In the genomic region with DNA sequence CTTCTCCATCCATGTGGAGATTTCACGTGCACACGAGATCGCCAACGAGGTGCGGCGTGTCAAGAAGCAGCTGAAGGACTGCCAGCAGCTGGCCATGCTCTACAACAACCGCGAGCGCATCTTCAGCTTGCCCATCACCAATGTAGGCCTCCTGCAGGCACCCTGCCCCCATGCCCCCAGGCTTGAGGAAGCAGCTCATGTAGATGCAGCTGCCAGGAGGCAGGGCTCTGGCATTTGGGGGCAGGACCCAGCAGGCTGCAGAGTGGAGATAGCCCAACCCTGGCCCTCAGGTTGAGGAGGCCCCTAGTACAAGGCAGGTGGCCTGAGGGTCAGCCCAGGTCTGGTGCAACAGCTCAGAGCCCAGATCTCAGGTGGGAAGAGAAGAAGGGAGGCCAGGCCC, we compare ENCODE assay signal across 30 cellular contexts. TPM values are rescaled to one million over a fixed set of nuclear protein-coding genes. Genes with fewer than 3 reads are reported as not detected.
DNase-seq lines count a peak whose midpoint lies in the region; ATAC-seq, FAIRE-seq and TF ChIP-seq lines count a peak whose summit lies in the region.
"Had no signal": no experiment of that assay in that cellular context is flagged by ENCODE, and none has a peak within 500 bp of the region (broad histone marks: within the 10 kb centered on the region; RNA-seq: fewer than 3 reads in every experiment).

No MANE protein-coding gene starts in this region.

- ATAC-seq in Right ventricle myocardium superior (ENCODE audit: poor library complexity): no peak
- ATAC-seq: CD8-positive, alpha-beta T cell; K562 had no signal

- no peak for TF ChIP-seq EP300 in H1 (IDR thresholded peaks at IDR 0.05; ENCODE audit: borderline replicate concordance in 1 of 2, low read depth in 2 of 2, low read length in 2 of 2)

- H3K9me3 ChIP-seq in H1 (ENCODE audit: insufficient read depth in 2 of 2, low read depth in 1 of 2, low read length in 1 of 2) (no peaks in the 10 kb centered on the region), spleen (no peaks in the 10 kb centered on the region)
- H3K9me3 ChIP-seq: SK-N-SH had no signal

- no peak for TF ChIP-seq RAD21 in H1 (IDR thresholded peaks at IDR 0.05 in 1 of 2, conservative IDR thresholded peaks at IDR 0.05 in 1 of 2; ENCODE audit: low read depth in 2 of 2, low read length in 2 of 2)

- no peak overlapping the region for H3K27ac ChIP-seq in H1 (ENCODE audit: low read depth, low read length)
- H3K27ac ChIP-seq in spleen: no peak overlapping the region
- H3K27ac ChIP-seq: PC-9 had no signal

- TF ChIP-seq CTCF in H1 (IDR thresholded peaks at IDR 0.05; ENCODE audit: control extremely low read depth in 1 of 3, insufficient read depth in 1 of 3, low read depth in 1 of 3, low read length in 3 of 3): no peak
- no peak for TF ChIP-seq CTCF in spleen (IDR thresholded peaks at IDR 0.05 in 8 of 11, conservative IDR thresholded peaks at IDR 0.05 in 3 of 11)
- no peak for TF ChIP-seq CTCF in osteocyte (IDR thresholded peaks at IDR 0.05)

- peak; percentile 37 for DNase-seq in Right ventricle myocardium superior
- no peak for DNase-seq in cardiac septum (ENCODE audit: low spot score)
- peak; percentile 14 for DNase-seq in DMS79 treated with DMSO at 0.1 percent for 48 hours (lab: John Stamatoyannopoulos, UW)
- no peak for DNase-seq in H1 (ENCODE audit: low read depth in 1 of 2, low spot score in 2 of 2)
- DNase-seq in spleen: peak; percentile 46
- no peak for DNase-seq in RKO (ENCODE audit: low spot score)
- no peak for DNase-seq in osteocyte (ENCODE audit: extremely low spot score, unreplicated experiment)
- no peak for DNase-seq in activated CD4-positive, alpha-beta T cell treated with anti-CD3 and anti-CD28 coated beads, Interleukin-2, amount 10 ng/mL, durations not matched to agents 24 days and 14 days
- DNase-seq: C1 segment of cervical spinal cord; CD8-positive, alpha-beta T cell; DMS 273 treated with DMSO at 0.1 percent for 48 hours; GOT3; HCEC 1CT; Kasumi-1; MV-4-11; NCI-H1105; NCI-H1694 treated with DMSO at 0.1 percent for 48 hours; NCI-H2081; NCI-H2171 treated with DMSO at 0.1 percent for 48 hours; NCI-H446; NCI-H524 treated with DMSO at 0.1 percent for 48 hours; NCI-H774; NK-92 treated with Interleukin-12 subunit alpha and Interleukin-12 subunit beta, amount 100 ng/mL, for 24 hours; PC-9; RPMI8226; SHP77 treated with DMSO at 0.1 percent for 48 hours; SK-N-SH; SW 1271 had no signal

- no peak overlapping the region for H3K4me3 Mint-ChIP-seq in osteocyte (ENCODE audit: unreplicated experiment)
- no peak overlapping the region for H3K4me3 Mint-ChIP-seq in activated CD4-positive, alpha-beta T cell treated with anti-CD3 and anti-CD28 coated beads, Interleukin-2, amount 10 ng/mL, durations not matched to agents 24 days and 14 days
- H3K4me3 Mint-ChIP-seq: CD8-positive, alpha-beta T cell had no signal

- no peak overlapping the region for H2BK5ac ChIP-seq in H1 (ENCODE audit: low read depth, low read length)

- H3K36me3 ChIP-seq in H1 (ENCODE audit: control insufficient read depth in 2 of 4, insufficient read depth in 4 of 4, low read length in 3 of 4) (no peaks in the 10 kb centered on the region), spleen (peaks cover 2 to 100% (median 76%) of the 10 kb centered on the region in 6 donors)

- 100% methylated on average over 9 of the region's 9 CpGs; no CpG with 5 or more reads in 1 of the 2 experiments for WGBS in H1 (ENCODE audit: extremely low coverage in 1 of 2, insufficient coverage in 1 of 2, insufficient read length in 1 of 2, insufficient replicate concordance in 2 of 2, low coverage in 1 of 2, low lambda C conversion rate in 2 of 2, missing lambda C conversion rate in 1 of 2), 2 experiments
- 83 to 99% (median 98%) methylated on average over 9 of the region's 9 CpGs for WGBS in spleen, 5 donors

- H3K79me1 ChIP-seq in H1 (ENCODE audit: low read depth, low read length): no peaks in the 10 kb centered on the region

- POLR2A ChIA-PET in H1 (lab: Charles Lee; ENCODE audit: partially characterized antibody): interaction anchor here (0.5 to 2.6 kb wide), 5 partner anchors 10 to 387 kb away, joined by 3 to 8 read pairs (median 5); a partner anchor contains a TSS

- 0 out of 2 replicates have a peak overlapping the region, but pooled peaks have one; percentile 72 for H4K8ac ChIP-seq in H1 (ENCODE audit: extremely low read depth, insufficient read depth, low read length)

- H3K4ac ChIP-seq in H1 (replicated peaks; ENCODE audit: insufficient read length, low read depth, low read length): no peak overlapping the region

- CTCF ChIA-PET in H1 (lab: Charles Lee; ENCODE audit: partially characterized antibody): interaction anchor here (0.6 to 10.8 kb wide), 10 partner anchors 11 to 633 kb away, joined by 3 to 99 read pairs (median 11); no protein-coding TSS in a partner anchor

- H3K27me3 Mint-ChIP-seq in osteocyte (ENCODE audit: unreplicated experiment): no peaks in the 10 kb centered on the region
- no peaks in the 10 kb centered on the region for H3K27me3 Mint-ChIP-seq in activated CD4-positive, alpha-beta T cell treated with anti-CD3 and anti-CD28 coated beads, Interleukin-2, amount 10 ng/mL, durations not matched to agents 24 days and 14 days

- H4K5ac ChIP-seq in H1 (ENCODE audit: insufficient read length, low read depth, low read length): no peak overlapping the region

- no peak overlapping the region for H3K18ac ChIP-seq in H1 (ENCODE audit: extremely low read depth, low read length)

- H2BK12ac ChIP-seq in H1 (ENCODE audit: low read depth, low read length): no peak overlapping the region

- H3K27ac Mint-ChIP-seq in osteocyte (ENCODE audit: unreplicated experiment): no peak overlapping the region
- H3K27ac Mint-ChIP-seq in activated CD4-positive, alpha-beta T cell treated with anti-CD3 and anti-CD28 coated beads, Interleukin-2, amount 10 ng/mL, durations not matched to agents 24 days and 14 days: no peak overlapping the region
- H3K27ac Mint-ChIP-seq: CD8-positive, alpha-beta T cell had no signal

- no peak for FAIRE-seq in H1 (lab: Jason Lieb, UNC)
- FAIRE-seq: G401.6, K562 had no signal

- no peaks in the 10 kb centered on the region for H3K4me1 Mint-ChIP-seq in osteocyte (ENCODE audit: unreplicated experiment)
- H3K4me1 Mint-ChIP-seq in activated CD4-positive, alpha-beta T cell treated with anti-CD3 and anti-CD28 coated beads, Interleukin-2, amount 10 ng/mL, durations not matched to agents 24 days and 14 days: no peaks in the 10 kb centered on the region

- H3K23ac ChIP-seq in H1 (ENCODE audit: insufficient read length): no peak overlapping the region

- no peak overlapping the region for H3K4me2 ChIP-seq in H1 (ENCODE audit: insufficient read depth in 1 of 2, low read depth in 2 of 2, low read length in 2 of 2)
- H3K4me2 ChIP-seq: PC-9, SK-N-SH had no signal

- no peaks in the 10 kb centered on the region for H4K20me1 ChIP-seq in H1 (replicated peaks in 1 of 2; ENCODE audit: control insufficient read depth in 1 of 2, insufficient read depth in 2 of 2, low read length in 2 of 2)

- H2AFZ ChIP-seq in H1 (ENCODE audit: low read length): no peak overlapping the region
- H2AFZ ChIP-seq: PC-9 had no signal

- intact Hi-C loops in Right ventricle myocardium superior (cut with DNase I): no loop called here
- intact Hi-C loops in cardiac septum (cut with DNase I): no loop called here
- intact Hi-C loops in spleen (cut with DNase I; ENCODE audit: low total_unique reads): no loop called here
- intact Hi-C loops in activated CD4-positive, alpha-beta T cell treated with anti-CD3 and anti-CD28 coated beads, Interleukin-2, amount 10 ng/mL, durations not matched to agents 24 days and 14 days (cut with micrococcal nuclease): no loop called here

- H2BK120ac ChIP-seq in H1 (replicated peaks; ENCODE audit: low read depth, low read length): no peak overlapping the region

- H3K4me3 ChIP-seq in H1 (ENCODE audit: extremely low read depth in 1 of 4, insufficient read depth in 2 of 4, low read depth in 3 of 4, low read length in 4 of 4): no peak overlapping the region
- H3K4me3 ChIP-seq in spleen: no peak overlapping the region
- H3K4me3 ChIP-seq: K562, PC-9 had no signal

- no peak overlapping the region for H2BK20ac ChIP-seq in H1 (ENCODE audit: low read length)

- no peak overlapping the region for H4K91ac ChIP-seq in H1 (replicated peaks; ENCODE audit: insufficient read length, low read length)

- H3K4me1 ChIP-seq in H1 (replicated peaks in 1 of 4; ENCODE audit: control insufficient read depth in 3 of 4, insufficient read depth in 4 of 4, low read length in 3 of 4): no peaks in the 10 kb centered on the region
- H3K4me1 ChIP-seq in spleen: no peaks in the 10 kb centered on the region

- H3K9ac ChIP-seq in H1 (replicated peaks in 1 of 4; ENCODE audit: extremely low read depth in 1 of 4, low read depth in 3 of 4, low read length in 3 of 4): no peak overlapping the region
- H3K9ac ChIP-seq: SK-N-SH had no signal

- no peaks in the 10 kb centered on the region for H3K23me2 ChIP-seq in H1 (ENCODE audit: low read depth, low read length)

- no peak overlapping the region for H3K56ac ChIP-seq in H1 (replicated peaks; ENCODE audit: insufficient read length, low read depth, low read length)

- H3K27me3 ChIP-seq in H1 (replicated peaks in 1 of 4; ENCODE audit: control insufficient read depth in 3 of 4, extremely low read depth in 1 of 4, insufficient read depth in 3 of 4, low read length in 3 of 4) (no peaks in the 10 kb centered on the region), spleen (replicated peaks in 1 of 7) (no peaks in the 10 kb centered on the region)

- H3K79me2 ChIP-seq in H1 (ENCODE audit: control insufficient read depth in 1 of 2, insufficient read depth in 2 of 2, low read length in 2 of 2): no peaks in the 10 kb centered on the region

- no peak overlapping the region for H3K14ac ChIP-seq in H1 (ENCODE audit: insufficient read length)

- no peak overlapping the region for H2AK5ac ChIP-seq in H1 (ENCODE audit: low read depth, low read length)

- TF ChIP-seq POLR2A in H1 (IDR thresholded peaks at IDR 0.05; ENCODE audit: control extremely low read depth in 1 of 2, low read depth in 2 of 2, low read length in 2 of 2) (no peak), spleen (IDR thresholded peaks at IDR 0.05) (no peak)

- no peak overlapping the region for H2BK15ac ChIP-seq in H1 (ENCODE audit: low read length)

- H3K9me3 Mint-ChIP-seq in osteocyte (ENCODE audit: unreplicated experiment): no peaks in the 10 kb centered on the region
- H3K9me3 Mint-ChIP-seq in activated CD4-positive, alpha-beta T cell treated with anti-CD3 and anti-CD28 coated beads, Interleukin-2, amount 10 ng/mL, durations not matched to agents 24 days and 14 days: no peaks in the 10 kb centered on the region
- H3K9me3 Mint-ChIP-seq: CD8-positive, alpha-beta T cell had no signal

- peaks cover 10% of the 10 kb centered on the region for H3K36me3 Mint-ChIP-seq in osteocyte (ENCODE audit: unreplicated experiment)
- H3K36me3 Mint-ChIP-seq in activated CD4-positive, alpha-beta T cell treated with anti-CD3 and anti-CD28 coated beads, Interleukin-2, amount 10 ng/mL, durations not matched to agents 24 days and 14 days (ENCODE audit: low read depth): peaks cover 10% of the 10 kb centered on the region

RNA-seq across cellular contexts. Expression of a gene that starts 36.4 kb away (rescaled TPM):
- total RNA-seq in Right ventricle myocardium superior (1.9 TPM), cardiac septum (4.2 TPM), spleen (10 to 100 TPM; 21.0 to 35.8 (median 27.1) TPM), osteocyte (9.4 and 9.7 TPM in 2 replicates)
- 0.63 and 1.5 TPM in 2 replicates for total RNA-seq in H1 (2021; fragmentation: NEBNext Ultra II Directional; extraction: Animal tissue kit (Norgen Biotek cat#: 25700))
- polyA plus RNA-seq in H1 (2011; rRNA removed) (1.0 and 1.9 TPM in 2 replicates), spleen (10 to 100 TPM in 1 of 3 donors, 1 to 10 TPM in 2; 4.9 to 10.1 (median 9.7) TPM)
- 1.1 TPM for polyA plus RNA-seq in H1 (2011; cell fraction: cytosol; rRNA removed)
- polyA plus RNA-seq in H1 (2011; cell fraction: nucleus; rRNA removed): 10.6 TPM
- 0.35 to 1.7 TPM (median 1.0 TPM) in 4 replicates for polyA plus RNA-seq in H1 (2012, experiment 1 of 2)
- 0.13 TPM for polyA plus RNA-seq in H1 (2012, experiment 2 of 2)
- polyA plus RNA-seq in H1 (2013, experiment 1 of 2): 0.22 TPM
- 0.20 TPM for polyA plus RNA-seq in H1 (2013, experiment 2 of 2)
- 4.0 and 4.2 TPM in 2 replicates for polyA minus RNA-seq in H1 (2011; rRNA and poly(A)+ RNA removed)
- 2.2 TPM for polyA minus RNA-seq in H1 (2011; cell fraction: cytosol; rRNA and poly(A)+ RNA removed)
- 6.1 TPM for polyA minus RNA-seq in H1 (2011; cell fraction: nucleus; rRNA and poly(A)+ RNA removed)
- 9.9 and 10.6 TPM in 2 replicates for total RNA-seq in activated CD4-positive, alpha-beta T cell treated with anti-CD3 and anti-CD28 coated beads, Interleukin-2, amount 10 ng/mL, durations not matched to agents 24 days and 14 days

RNA-seq across cellular contexts. Expression of a gene that starts 57.2 kb away (rescaled TPM):
- total RNA-seq in Right ventricle myocardium superior (46.2 TPM), cardiac septum (53.0 TPM), spleen (10 to 100 TPM; 68.1 to 82.8 (median 72.8) TPM), osteocyte (108 and 112 TPM in 2 replicates)
- total RNA-seq in H1 (2021; fragmentation: NEBNext Ultra II Directional; extraction: Animal tissue kit (Norgen Biotek cat#: 25700)): 72.9 and 80.3 TPM in 2 replicates
- polyA plus RNA-seq in H1 (2011; rRNA removed) (64.9 and 79.5 TPM in 2 replicates), spleen (10 to 100 TPM; 44.4 to 73.7 (median 72.8) TPM)
- polyA plus RNA-seq in H1 (2011; cell fraction: cytosol; rRNA removed): 74.8 TPM
- polyA plus RNA-seq in H1 (2011; cell fraction: nucleus; rRNA removed): 271 TPM
- 81.1 to 93.5 TPM (median 83.9 TPM) in 4 replicates for polyA plus RNA-seq in H1 (2012, experiment 1 of 2)
- 89.8 TPM for polyA plus RNA-seq in H1 (2012, experiment 2 of 2)
- polyA plus RNA-seq in H1 (2013, experiment 1 of 2): 37.6 TPM
- 38.9 TPM for polyA plus RNA-seq in H1 (2013, experiment 2 of 2)
- 81.1 and 89.6 TPM in 2 replicates for polyA minus RNA-seq in H1 (2011; rRNA and poly(A)+ RNA removed)
- 46.2 TPM for polyA minus RNA-seq in H1 (2011; cell fraction: cytosol; rRNA and poly(A)+ RNA removed)
- polyA minus RNA-seq in H1 (2011; cell fraction: nucleus; rRNA and poly(A)+ RNA removed): 71.8 TPM
- 101 and 102 TPM in 2 replicates for total RNA-seq in activated CD4-positive, alpha-beta T cell treated with anti-CD3 and anti-CD28 coated beads, Interleukin-2, amount 10 ng/mL, durations not matched to agents 24 days and 14 days

RNA-seq across cellular contexts. Expression of a gene that starts 57.9 kb away (rescaled TPM):
- 16.8 TPM for total RNA-seq in Right ventricle myocardium superior
- total RNA-seq in cardiac septum: 17.5 TPM
- 9.5 and 12.0 TPM in 2 replicates for total RNA-seq in H1 (2021; fragmentation: NEBNext Ultra II Directional; extraction: Animal tissue kit (Norgen Biotek cat#: 25700))
- polyA plus RNA-seq in H1 (2011; rRNA removed): 6.3 and 6.7 TPM in 2 replicates
- 13.6 TPM for polyA plus RNA-seq in H1 (2011; cell fraction: cytosol; rRNA removed)
- polyA plus RNA-seq in H1 (2011; cell fraction: nucleus; rRNA removed): 13.4 TPM
- polyA plus RNA-seq in H1 (2012, experiment 1 of 2): 8.9 to 13.5 TPM (median 12.4 TPM) in 4 replicates
- 5.5 TPM for polyA plus RNA-seq in H1 (2012, experiment 2 of 2)
- polyA plus RNA-seq in H1 (2013, experiment 1 of 2): 15.6 TPM
- polyA plus RNA-seq in H1 (2013, experiment 2 of 2): 13.1 TPM
- 9.0 and 9.3 TPM in 2 replicates for polyA minus RNA-seq in H1 (2011; rRNA and poly(A)+ RNA removed)
- 7.4 TPM for polyA minus RNA-seq in H1 (2011; cell fraction: cytosol; rRNA and poly(A)+ RNA removed)
- 14.1 TPM for polyA minus RNA-seq in H1 (2011; cell fraction: nucleus; rRNA and poly(A)+ RNA removed)
- 10 to 100 TPM in 1 of 7 donors, 1 to 10 TPM in 6; 4.4 to 14.2 (median 8.6) TPM for total RNA-seq in spleen
- 1 to 10 TPM; 4.6 to 7.3 (median 4.8) TPM for polyA plus RNA-seq in spleen
- total RNA-seq in osteocyte: 6.5 and 7.8 TPM in 2 replicates
- total RNA-seq in activated CD4-positive, alpha-beta T cell treated with anti-CD3 and anti-CD28 coated beads, Interleukin-2, amount 10 ng/mL, durations not matched to agents 24 days and 14 days: 10.6 and 10.8 TPM in 2 replicates

Comparison
In these comparisons a context has a peak if more than half of its experiments do, and no peak if none do; other contexts are left out.
1. DNase-seq: peak in Right ventricle myocardium superior (single experiment), DMS79 treated with DMSO at 0.1 percent for 48 hours (single experiment) and spleen (single experiment); none in cardiac septum (single experiment), H1 (0 of 2), RKO (single experiment), osteocyte (single experiment) and activated CD4-positive, alpha-beta T cell treated with anti-CD3 and anti-CD28 coated beads, Interleukin-2, amount 10 ng/mL, durations not matched to agents 24 days and 14 days (single experiment).